Comparison of ENCODE assay signal across 17 cellular contexts in genomic region chr2:587371-587960, GRCh38.
DNase-seq lines count a peak whose midpoint lies in the region; ATAC-seq and TF ChIP-seq lines count a peak whose summit lies in the region.
"Had no signal": no experiment of that assay in that cellular context is flagged by ENCODE, and none has a peak within 500 bp of the region (broad histone marks: within the 10 kb centered on the region; RNA-seq: fewer than 3 reads in every experiment).

No MANE protein-coding gene starts in this region.

- H3K4me1 ChIP-seq in right cardiac atrium (ENCODE audit: control insufficient read depth, insufficient read depth, low read length) (no peaks in the 10 kb centered on the region), heart left ventricle (no peaks in the 10 kb centered on the region), mucosa of descending colon (ENCODE audit: low read depth) (no peaks in the 10 kb centered on the region), upper lobe of right lung (peaks cover 5% of the 10 kb centered on the region)

- H3K27ac ChIP-seq in right cardiac atrium (ENCODE audit: low read length) (no peak overlapping the region), heart left ventricle (no peak overlapping the region), upper lobe of right lung (no peak overlapping the region)

- no peak for TF ChIP-seq POLR2A in heart left ventricle (IDR thresholded peaks at IDR 0.05)

- ATAC-seq in right cardiac atrium, result peak; percentile 50 to 51
- ATAC-seq in heart left ventricle, result no peak
- peak; percentile 42 for ATAC-seq in mucosa of descending colon
- peak; percentile 37 for ATAC-seq in upper lobe of right lung
- ATAC-seq: GM23338, K562 had no signal

- H3K4me3 ChIP-seq in right cardiac atrium (ENCODE audit: low read length), result no peak overlapping the region
- H3K4me3 ChIP-seq in heart left ventricle, result no peak overlapping the region
- H3K4me3 ChIP-seq in mucosa of descending colon, result no peak overlapping the region
- H3K4me3 ChIP-seq in upper lobe of right lung, result no peak overlapping the region
- H3K4me3 ChIP-seq: GM23338, K562 had no signal

- H3K36me3 ChIP-seq in heart left ventricle (no peaks in the 10 kb centered on the region), mucosa of descending colon (ENCODE audit: low read depth) (no peaks in the 10 kb centered on the region), upper lobe of right lung (no peaks in the 10 kb centered on the region)

- DNase-seq in right cardiac atrium (no peak), heart left ventricle (no peak), islet precursor cell (peak; percentile 45), mucosa of descending colon (no peak), upper lobe of right lung (no peak), NCI-H2171 treated with DMSO at 0.1 percent for 48 hours (lab: John Stamatoyannopoulos, UW) (no peak), kidney glomerular epithelial cell (lab: John Stamatoyannopoulos, UW) (no peak), NCI-H748 treated with DMSO at 0.1 percent for 48 hours (lab: John Stamatoyannopoulos, UW) (no peak)
- DNase-seq: CD4-positive, alpha-beta T cell; GF-D8; NCI-H1436 treated with DMSO at 0.1 percent for 48 hours; NCI-H2081 treated with DMSO at 0.1 percent for 48 hours; NCI-H226; NCI-H526 treated with DMSO at 0.1 percent for 48 hours; SHP77 had no signal

- intact Hi-C loops in right cardiac atrium (cut with DNase I) (no loop called here), heart left ventricle (cut with DNase I) (no loop called here), mucosa of descending colon (cut with DNase I, micrococcal nuclease) (no loop called here), upper lobe of right lung (cut with DNase I) (no loop called here)

- 83% methylated on average over 13 of the region's 13 CpGs for WGBS in right cardiac atrium
- WGBS in heart left ventricle, 4 donors, result 84 to 88% (median 86%) methylated on average over 8 to 13 of the region's 13 CpGs

- H3K27me3 ChIP-seq in right cardiac atrium (ENCODE audit: control insufficient read depth, insufficient read depth), result no peaks in the 10 kb centered on the region
- H3K27me3 ChIP-seq in heart left ventricle, result peaks cover 0 to 31% (median 6%) of the 10 kb centered on the region in 9 donors
- H3K27me3 ChIP-seq in upper lobe of right lung, result no peaks in the 10 kb centered on the region

- TF ChIP-seq CTCF in heart left ventricle (IDR thresholded peaks at IDR 0.05), result no peak
- no peak for TF ChIP-seq CTCF in mucosa of descending colon (IDR thresholded peaks at IDR 0.05)
- no peak for TF ChIP-seq CTCF in upper lobe of right lung (IDR thresholded peaks at IDR 0.05)

- no peaks in the 10 kb centered on the region for H3K9me3 ChIP-seq in right cardiac atrium (ENCODE audit: control insufficient read depth, low read length)
- H3K9me3 ChIP-seq in heart left ventricle, result no peaks in the 10 kb centered on the region
- no peaks in the 10 kb centered on the region for H3K9me3 ChIP-seq in mucosa of descending colon
- H3K9me3 ChIP-seq in upper lobe of right lung, result no peaks in the 10 kb centered on the region

Comparison
In these comparisons a context has a peak if more than half of its experiments do, and no peak if none do; other contexts are left out.
1. ATAC-seq: peak in right cardiac atrium (2 of 2), mucosa of descending colon (single experiment) and upper lobe of right lung (single experiment); none in heart left ventricle (0 of 4).